Comparison of ENCODE assay signal across 11 cellular contexts in the genomic region with DNA sequence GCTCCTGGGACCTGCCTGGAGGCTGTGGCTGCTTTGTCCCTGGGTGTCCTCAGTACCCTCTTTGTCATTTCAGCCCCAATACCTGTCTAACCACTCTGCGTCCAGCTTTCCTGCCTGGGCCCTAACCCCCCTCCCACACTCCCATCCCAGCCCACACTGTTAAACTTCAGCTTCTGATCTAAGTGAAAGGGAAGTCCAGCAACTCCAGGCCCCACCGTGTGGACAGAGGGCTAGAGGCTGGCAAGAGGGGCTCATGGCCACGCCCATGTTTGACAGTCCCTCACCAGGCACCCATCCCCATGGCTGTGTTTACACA. TPM values are rescaled to one million over a fixed set of nuclear protein-coding genes. Genes with fewer than 3 reads are reported as not detected.
DNase-seq lines count a peak whose midpoint lies in the region; ATAC-seq, FAIRE-seq and TF ChIP-seq lines count a peak whose summit lies in the region.
"Had no signal": no experiment of that assay in that cellular context is flagged by ENCODE, and none has a peak within 500 bp of the region (broad histone marks: within the 10 kb centered on the region; RNA-seq: fewer than 3 reads in every experiment).

No MANE protein-coding gene starts in this region.

- no peak overlapping the region for H2BK20ac ChIP-seq in H9 (ENCODE audit: low read depth, low read length, poor library complexity, severe bottlenecking)

- no peak overlapping the region for H4K8ac ChIP-seq in H9 (replicated peaks; ENCODE audit: insufficient read length, low read depth, low read length)

- H3K27ac Mint-ChIP-seq in CD14-positive monocyte (peak overlapping the region; percentile 94 to 97 (median 96)), H9 (peak overlapping the region in 2 of 3 experiments; percentile 55 to 70; a peak in 2 of 7 replicates)

- H3K9me3 Mint-ChIP-seq in CD14-positive monocyte (no peaks in the 10 kb centered on the region), H9 (no peaks in the 10 kb centered on the region)

- H4K91ac ChIP-seq in H9 (ENCODE audit: insufficient read length, low read depth, low read length), result no peak overlapping the region

- H4K20me1 ChIP-seq in H9 (ENCODE audit: control insufficient read depth, insufficient read depth, insufficient read length) (no peaks in the 10 kb centered on the region), GM12878 (ENCODE audit: control insufficient read depth, insufficient read depth) (no peaks in the 10 kb centered on the region)

- no CpG with 5 or more reads among the region's 3 CpGs for WGBS in H9 (ENCODE audit: extremely low coverage, insufficient read length, low lambda C conversion rate)
- 56% methylated on average over 3 of the region's 3 CpGs for WGBS in GM12878 (ENCODE audit: insufficient coverage, insufficient replicate concordance, low lambda C conversion rate, missing lambda C conversion rate)
- WGBS in prostate gland, result 40% methylated on average over 3 of the region's 3 CpGs
- WGBS in ovary, 3 donors, result 79 to 86% (median 80%) methylated on average over 3 of the region's 3 CpGs

- no peak overlapping the region for H3K4me2 ChIP-seq in H9 (ENCODE audit: insufficient read depth, insufficient read length, low read length)
- H3K4me2 ChIP-seq in GM12878 (ENCODE audit: control insufficient read depth, insufficient read depth), result peak overlapping the region; percentile 76

- H2BK120ac ChIP-seq in H9 (ENCODE audit: low read depth, low read length, poor library complexity, severe bottlenecking), result no peak overlapping the region

- CTCF ChIA-PET in GM12878 (lab: Yijun Ruan, JAX), result interaction anchor here (2.2 to 4.6 kb wide), 3 partner anchors 11 to 123 kb away, joined by 6 to 29 read pairs (median 15); no protein-coding TSS in a partner anchor

- H3K4me1 ChIP-seq in H9 (ENCODE audit: insufficient read depth, low read length), result peaks cover 9% of the 10 kb centered on the region; the same call in 1 of the 2 replicates
- H3K4me1 ChIP-seq in GM12878 (ENCODE audit: control insufficient read depth, insufficient read depth, low read length), result peaks cover 67% of the 10 kb centered on the region
- H3K4me1 ChIP-seq in prostate gland (replicated peaks), result peaks cover 49% of the 10 kb centered on the region
- H3K4me1 ChIP-seq in ovary (ENCODE audit: insufficient read depth), result peaks cover 6% of the 10 kb centered on the region

- TF ChIP-seq POLR2A in GM12878 (IDR thresholded peaks at IDR 0.05; ENCODE audit: low read depth, low read length), result no peak
- TF ChIP-seq POLR2A in prostate gland (IDR thresholded peaks at IDR 0.05), result no peak
- no peak for TF ChIP-seq POLR2A in ovary (IDR thresholded peaks at IDR 0.05)

- TF ChIP-seq EP300 in GM12878 (IDR thresholded peaks at IDR 0.05; ENCODE audit: borderline replicate concordance in 1 of 2, control insufficient read depth in 1 of 2, low read depth in 2 of 2, low read length in 2 of 2) (no peak), ovary (IDR thresholded peaks at IDR 0.05) (no peak)

- H3K9me3 ChIP-seq in H9 (ENCODE audit: control insufficient read depth, low read depth, low read length), result no peaks in the 10 kb centered on the region
- H3K9me3 ChIP-seq in GM12878 (replicated peaks; ENCODE audit: control insufficient read depth, insufficient read depth, low read length), result no peaks in the 10 kb centered on the region
- H3K9me3 ChIP-seq in prostate gland, result no peaks in the 10 kb centered on the region
- H3K9me3 ChIP-seq in ovary, result no peaks in the 10 kb centered on the region
- H3K9me3 ChIP-seq: SJSA1 had no signal

- intact Hi-C loops in CD14-positive monocyte (cut with micrococcal nuclease), result loop anchor here in 1 of 2 donors (5.0 kb wide), 3 partner anchors 39 to 106 kb away; no protein-coding TSS in a partner anchor
- intact Hi-C loops in GM12878 (cut with micrococcal nuclease; ENCODE audit: unreplicated experiment), result no loop called here
- intact Hi-C loops in prostate gland (cut with DNase I), result no loop called here
- intact Hi-C loops in ovary (cut with DNase I), result no loop called here

- H3T11ph ChIP-seq in H9 (ENCODE audit: low read length), result no peak overlapping the region

- SMC1A ChIA-PET in GM12878 (lab: Charles Lee; ENCODE audit: uncharacterized antibody, unreplicated experiment), result interaction anchor here (0.9 to 4.3 kb wide), 5 partner anchors 11 to 108 kb away, joined by 3 to 21 read pairs (median 5); no protein-coding TSS in a partner anchor

- BruUV-seq in GM12878 (replicated peaks; lab: Mats Ljungman, UMichigan), result no TSS peak

- TF ChIP-seq RAD21 in GM12878 (IDR thresholded peaks at IDR 0.05; ENCODE audit: insufficient read depth, low read depth, low read length), result no peak

- H3K9ac ChIP-seq in H9 (ENCODE audit: extremely low read depth, insufficient read length, low read length) (no peak overlapping the region), GM12878 (ENCODE audit: control insufficient read depth, insufficient read depth, low read length) (no peak overlapping the region)

- no peak overlapping the region for H2BK12ac ChIP-seq in H9 (ENCODE audit: insufficient read length, low read depth, low read length)

- H3K4me3 ChIP-seq in GM12878, result no peak overlapping the region
- H3K4me3 ChIP-seq in prostate gland, result no peak overlapping the region
- no peak overlapping the region for H3K4me3 ChIP-seq in ovary
- H3K4me3 ChIP-seq: SJSA1 had no signal

- peaks cover 0 to 2% (median 0%) of the 10 kb centered on the region in 3 donors for H3K27me3 Mint-ChIP-seq in CD14-positive monocyte (ENCODE audit: low read depth in 3 of 3)
- H3K27me3 Mint-ChIP-seq in H9 (ENCODE audit: low read depth), result no peaks in the 10 kb centered on the region

- no peak for DNase-seq in CD14-positive monocyte (ENCODE audit: low spot score)
- no peak for DNase-seq in H9
- no peak for DNase-seq in GM12878 (ENCODE audit: low read depth, low spot score)
- DNase-seq in prostate gland (ENCODE audit: low spot score), result peak; percentile 20
- no peak for DNase-seq in NCI-H748 treated with DMSO at 0.1 percent for 48 hours (lab: John Stamatoyannopoulos, UW)
- DNase-seq in ovary, result no peak
- DNase-seq: C1 segment of cervical spinal cord, NCI-H2171 had no signal

- H3K36me3 Mint-ChIP-seq in CD14-positive monocyte (peaks cover 47 to 57% of the 10 kb centered on the region in 2 donors), H9 (ENCODE audit: insufficient read depth in 1 of 3, low read depth in 3 of 3) (peaks cover 2 to 8% (median 4%) of the 10 kb centered on the region in 3 experiments; a peak in 6 of 7 replicates)

- H3K36me3 ChIP-seq in GM12878 (ENCODE audit: control insufficient read depth in 2 of 2, insufficient read depth in 2 of 2, low read length in 1 of 2) (peaks cover 7 to 27% of the 10 kb centered on the region in 2 experiments; a peak in 3 of 4 replicates), prostate gland (no peaks in the 10 kb centered on the region), ovary (no peaks in the 10 kb centered on the region)
- H3K36me3 ChIP-seq: SJSA1 had no signal

- H3K27ac ChIP-seq in H9 (ENCODE audit: insufficient read length, low read depth, low read length) (no peak overlapping the region), GM12878 (ENCODE audit: control insufficient read depth, insufficient read depth) (peak overlapping the region; percentile 63), prostate gland (peak overlapping the region; percentile 59 to 78), ovary (no peak overlapping the region)
- H3K27ac ChIP-seq: SJSA1 had no signal

- H3K4ac ChIP-seq in H9 (ENCODE audit: low read depth, low read length), result no peak overlapping the region

- H2AFZ ChIP-seq in H9 (ENCODE audit: low read length) (no peak overlapping the region), GM12878 (ENCODE audit: control insufficient read depth, low read depth, low read length) (no peak overlapping the region)

- POLR2A ChIA-PET in GM12878 (lab: Charles Lee), result interaction anchor here (1.2 to 2.3 kb wide), 5 partner anchors 12 to 107 kb away, joined by 3 to 6 read pairs (median 4); no protein-coding TSS in a partner anchor

- no peak overlapping the region for H3K18ac ChIP-seq in H9 (ENCODE audit: insufficient read length, low read depth, low read length)

- RAD21 ChIA-PET in GM12878 (lab: Charles Lee; ENCODE audit: unreplicated experiment), result interaction anchor here (1.5 to 2.6 kb wide), 4 partner anchors 12 to 107 kb away, joined by 5 to 16 read pairs (median 8); no protein-coding TSS in a partner anchor

- H3K23ac ChIP-seq in H9 (ENCODE audit: insufficient read length, low read depth, low read length), result no peak overlapping the region

- H3K56ac ChIP-seq in H9 (ENCODE audit: insufficient read length, low read depth, low read length), result no peak overlapping the region

- in situ Hi-C loops in GM12878 (cut with MboI), result no loop called here

- TF ChIP-seq CTCF in CD14-positive monocyte (IDR thresholded peaks at IDR 0.05) (no peak), H9 (conservative IDR thresholded peaks at IDR 0.05) (no peak), GM12878 (IDR thresholded peaks at IDR 0.05 in 2 of 3, conservative IDR thresholded peaks at IDR 0.05 in 1 of 3; ENCODE audit: control insufficient read depth in 2 of 3, extremely low read depth in 1 of 3, insufficient read depth in 1 of 3, low read depth in 3 of 3, low read length in 3 of 3) (no peak), prostate gland (IDR thresholded peaks at IDR 0.05) (no peak), ovary (IDR thresholded peaks at IDR 0.05) (no peak)

- no peak overlapping the region for H3K14ac ChIP-seq in H9 (ENCODE audit: insufficient read depth, low read length)

- H3K79me1 ChIP-seq in H9 (ENCODE audit: insufficient read depth, low read depth, low read length, poor library complexity, severe bottlenecking), result no peaks in the 10 kb centered on the region

- FAIRE-seq in GM12878 (lab: Jason Lieb, UNC), result no peak

- H4K5ac ChIP-seq in H9 (ENCODE audit: insufficient read length, low read depth, low read length), result no peak overlapping the region

- ATAC-seq in GM12878 (no peak), GM18502 (IDR thresholded peaks at IDR 0.05; ENCODE audit: poor library complexity, unreplicated experiment) (no peak), HG02884 (IDR thresholded peaks at IDR 0.05; ENCODE audit: unreplicated experiment) (no peak)

- H3K27me3 ChIP-seq in H9 (ENCODE audit: insufficient read depth, low read length) (no peaks in the 10 kb centered on the region), GM12878 (replicated peaks in 1 of 2; ENCODE audit: control insufficient read depth in 2 of 2, insufficient read depth in 2 of 2, low read length in 1 of 2) (no peaks in the 10 kb centered on the region), prostate gland (replicated peaks; ENCODE audit: insufficient read depth) (no peaks in the 10 kb centered on the region), ovary (no peaks in the 10 kb centered on the region)
- H3K27me3 ChIP-seq: SJSA1 had no signal

- H3K4me1 Mint-ChIP-seq in CD14-positive monocyte (peaks cover 81% of the 10 kb centered on the region), H9 (peaks cover 56 to 58% of the 10 kb centered on the region in 2 experiments)

- H3K23me2 ChIP-seq in H9 (ENCODE audit: insufficient read length, low read depth, low read length, poor library complexity, severe bottlenecking), result no peaks in the 10 kb centered on the region

- H2BK15ac ChIP-seq in H9 (ENCODE audit: low read depth, low read length), result no peak overlapping the region

- H3K79me2 ChIP-seq in H9 (ENCODE audit: insufficient read depth, low read length), result peaks cover 6% of the 10 kb centered on the region; the same call in 1 of the 2 replicates
- H3K79me2 ChIP-seq in GM12878 (ENCODE audit: control insufficient read depth, insufficient read depth, low read length), result peaks cover 55% of the 10 kb centered on the region

- H2BK5ac ChIP-seq in H9 (ENCODE audit: insufficient read length, low read length), result no peak overlapping the region

- H2AK5ac ChIP-seq in H9 (ENCODE audit: insufficient read length, low read length), result no peak overlapping the region

- H3K4me3 Mint-ChIP-seq in CD14-positive monocyte (peak overlapping the region in 1 of 2 donors; percentile 35), H9 (no peak overlapping the region)

RNA-seq across cellular contexts. Expression of a gene that starts 56.3 kb away (rescaled TPM):
- polyA plus RNA-seq in CD14-positive monocyte (10 to 100 TPM; 28.2 to 28.6 TPM), GM12878 (2011; rRNA removed) (24.7 and 30.8 TPM in 2 replicates), GM12878 (2014; fragmentation: Illumina TruSeq; extraction: Trizol) (31.9 and 57.1 TPM in 2 replicates), GM12878 (2014; fragmentation: Nextera tagmentation; extraction: Ambion mirVana) (10 to 100 TPM; 15.1 to 22.7 TPM), GM12878 (2014; rRNA removed) (55.0 and 64.8 TPM in 2 replicates), GM12878 (2016; fragmentation: Nextera tagmentation; extraction: Ambion mirVana) (10 to 100 TPM; 35.1 to 44.1 TPM), ovary (10 to 100 TPM in 1 of 2 donors, 1 to 10 TPM in 1; 6.0 to 10.4 TPM)
- total RNA-seq in H9 (2021) (41.8 and 47.2 TPM in 2 replicates), GM12878 (2014; rRNA removed) (42.2 and 49.8 TPM in 2 replicates), GM12878 (2014; rRNA removed; fragmentation: Illumina TruSeq; extraction: Trizol) (34.9 and 40.6 TPM in 2 replicates), GM12878 (2021) (120 and 136 TPM in 2 replicates), prostate gland (10 to 100 TPM; 17.1 to 52.7 TPM), ovary (10 to 100 TPM; 11.1 to 27.2 (median 17.9) TPM)
- 179 and 180 TPM in 2 replicates for total RNA-seq in GM12878 (2013; cell fraction: nucleolus; rRNA removed)
- 38.6 TPM for polyA plus RNA-seq in GM12878 (2011; ENCODE audit: low read depth)
- 36.3 and 42.2 TPM in 2 replicates for polyA plus RNA-seq in GM12878 (2011; cell fraction: cytosol; rRNA removed)
- polyA plus RNA-seq in GM12878 (2011; cell fraction: nucleus; rRNA removed), result 273 and 286 TPM in 2 replicates
- polyA plus RNA-seq in GM12878 (2012), result 68.5 and 75.6 TPM in 2 replicates
- polyA minus RNA-seq in GM12878 (2011; rRNA and poly(A)+ RNA removed), result 35.0 and 57.4 TPM in 2 replicates
- polyA minus RNA-seq in GM12878 (2011; cell fraction: cytosol; rRNA and poly(A)+ RNA removed), result 40.2 and 46.0 TPM in 2 replicates
- polyA minus RNA-seq in GM12878 (2011; cell fraction: nucleus; rRNA and poly(A)+ RNA removed), result 77.4 and 123 TPM in 2 replicates

Comparison
In these comparisons a context has a peak if more than half of its experiments do, and no peak if none do; other contexts are left out.
1. H3K27ac ChIP-seq: peak in GM12878 (single experiment) and prostate gland (2 of 2); none in H9 (single experiment) and ovary (0 of 2).